Comparison of ENCODE assay signal across 20 cellular contexts in the genomic region with DNA sequence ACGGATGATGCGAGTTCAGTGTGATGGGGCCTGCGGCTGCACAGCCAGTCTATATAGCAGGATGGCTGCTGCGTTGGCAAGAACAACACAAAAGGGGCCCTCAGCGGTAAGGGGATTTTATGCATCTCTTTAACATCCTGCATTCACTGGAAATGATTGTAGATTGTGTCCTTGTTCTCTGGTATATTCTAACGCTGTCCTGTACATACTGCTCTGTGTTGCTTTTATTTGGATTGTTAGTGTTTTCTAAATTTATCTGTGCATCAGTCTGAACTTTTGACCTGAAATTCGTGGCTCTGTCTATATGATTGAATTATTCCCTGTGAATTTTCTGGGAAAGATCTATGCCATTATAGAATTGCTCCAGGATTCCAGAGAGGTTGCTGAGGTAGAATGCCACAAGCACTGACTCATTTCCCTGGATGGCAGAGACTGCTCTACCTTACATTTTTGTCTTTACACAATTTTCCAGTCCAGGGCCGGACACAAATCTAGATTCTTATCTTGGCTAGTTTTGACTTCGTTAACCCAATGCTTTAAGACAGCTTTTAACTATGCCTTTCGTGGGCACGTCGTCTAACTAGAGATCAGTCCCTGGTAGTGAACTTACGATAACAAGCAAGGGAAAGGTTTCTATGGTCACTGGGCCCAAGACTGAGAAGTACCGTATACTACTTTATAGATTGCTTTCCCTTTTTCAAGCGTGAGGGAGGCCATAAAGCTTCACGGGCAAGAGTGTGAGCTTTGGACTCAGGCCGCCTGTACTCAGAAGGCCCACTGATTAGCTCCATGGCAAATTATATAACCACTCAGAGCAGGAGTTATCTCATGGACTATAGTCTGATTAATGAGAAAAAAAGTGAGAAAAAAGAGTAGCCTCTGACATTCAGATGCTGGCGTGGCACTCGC. TPM values are rescaled to one million over a fixed set of nuclear protein-coding genes. Genes with fewer than 3 reads are reported as not detected.
DNase-seq lines count a peak whose midpoint lies in the region; ATAC-seq and TF ChIP-seq lines count a peak whose summit lies in the region.
"Had no signal": no experiment of that assay in that cellular context is flagged by ENCODE, and none has a peak within 500 bp of the region (broad histone marks: within the 10 kb centered on the region; RNA-seq: fewer than 3 reads in every experiment).

A gene with protein sequence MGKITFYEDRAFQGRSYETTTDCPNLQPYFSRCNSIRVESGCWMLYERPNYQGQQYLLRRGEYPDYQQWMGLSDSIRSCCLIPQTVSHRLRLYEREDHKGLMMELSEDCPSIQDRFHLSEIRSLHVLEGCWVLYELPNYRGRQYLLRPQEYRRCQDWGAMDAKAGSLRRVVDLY (minus strand): TSS at position 25 of the 909 bp plus-strand sequence. CDS start 36 bp downstream, outside the sequence.

- H3K27ac Mint-ChIP-seq in GM23338 (no peak within 1 kb of the TSS), neural progenitor cell (peak within 1 kb of the TSS; percentile 31)
- H3K27ac Mint-ChIP-seq in activated CD8-positive, alpha-beta memory T cell treated with anti-CD3 and anti-CD28 coated beads, Interleukin-2, amount 10 ng/mL, durations not matched to agents 7 days and 5 days: no peak within 1 kb of the TSS
- H3K27ac Mint-ChIP-seq: activated CD8-positive, alpha-beta T cell treated with anti-CD3 and anti-CD28 coated beads for 36 hours had no signal

- DNase-seq in GM23338 (ENCODE audit: low spot score) (no peak), RWPE1 (ENCODE audit: low spot score) (peak; percentile 55), glomerular visceral epithelial cell (ENCODE audit: extremely low spot score) (peak; percentile 42), neural progenitor cell (ENCODE audit: low spot score) (no peak), G401 (ENCODE audit: low spot score) (no peak)
- DNase-seq in central memory CD4-positive, alpha-beta T cell: no peak
- DNase-seq in activated CD8-positive, alpha-beta memory T cell treated with anti-CD3 and anti-CD28 coated beads, Interleukin-2, amount 10 ng/mL, durations not matched to agents 7 days and 5 days: no peak
- no peak for DNase-seq in activated naive CD4-positive, alpha-beta T cell treated with anti-CD3 and anti-CD28 coated beads, Interleukin-2, amount 50 U/mL, for 16 hours
- DNase-seq: activated CD8-positive, alpha-beta T cell treated with anti-CD3 and anti-CD28 coated beads for 36 hours; gastrocnemius medialis; GF-D8; NCI-H2029 treated with DMSO at 0.1 percent for 48 hours; NCI-H510A treated with DMSO at 0.1 percent for 48 hours; stimulated activated CD4-positive, alpha-beta T cell treated with anti-CD3 and anti-CD28 coated beads, Interleukin-2, amount 100 ng/mL, for 24 hours had no signal

- H3K4me3 Mint-ChIP-seq in GM23338: no peak within 1 kb of the TSS
- no peak within 1 kb of the TSS for H3K4me3 Mint-ChIP-seq in neural progenitor cell
- no peak within 1 kb of the TSS for H3K4me3 Mint-ChIP-seq in activated CD8-positive, alpha-beta memory T cell treated with anti-CD3 and anti-CD28 coated beads, Interleukin-2, amount 10 ng/mL, durations not matched to agents 7 days and 5 days
- H3K4me3 Mint-ChIP-seq: activated CD8-positive, alpha-beta T cell treated with anti-CD3 and anti-CD28 coated beads for 36 hours; neural crest cell had no signal

- no peaks in the 10 kb centered on the region for H4K20me1 ChIP-seq in GM23338 (replicated peaks; ENCODE audit: insufficient read depth)
- no peaks in the 10 kb centered on the region for H4K20me1 ChIP-seq in neural progenitor cell (ENCODE audit: low read depth)

- CTCF ChIA-PET in RWPE1 (lab: Yijun Ruan, JAX): interaction anchor here (0.6 kb wide), 1 partner anchor 58 kb away, joined by 3 read pairs; no protein-coding TSS in a partner anchor
- CTCF ChIA-PET in activated CD8-positive, alpha-beta memory T cell treated with anti-CD3 and anti-CD28 coated beads, Interleukin-2, amount 10 ng/mL, durations not matched to agents 7 days and 5 days (lab: Charles Lee): no interaction called here

- H3F3A ChIP-seq in GM23338 (replicated peaks; ENCODE audit: low read depth) (no peaks in the 10 kb centered on the region), neural progenitor cell (ENCODE audit: low read depth) (peaks cover 2% of the 10 kb centered on the region)

- H3K27ac ChIP-seq in GM23338 (ENCODE audit: low read depth) (no peak within 1 kb of the TSS), RWPE1 (no peak within 1 kb of the TSS), neural progenitor cell (no peak within 1 kb of the TSS)
- H3K27ac ChIP-seq: gastrocnemius medialis had no signal

- no peak for TF ChIP-seq CTCF in GM23338 (conservative IDR thresholded peaks at IDR 0.05; ENCODE audit: low read depth in 2 of 2)
- no peak for TF ChIP-seq CTCF in RWPE1 (conservative IDR thresholded peaks at IDR 0.05; ENCODE audit: low read depth)
- TF ChIP-seq CTCF in neural progenitor cell (IDR thresholded peaks at IDR 0.05): no peak

- H3K27me3 ChIP-seq in GM23338 (ENCODE audit: insufficient read depth) (no peaks in the 10 kb centered on the region), neural progenitor cell (no peaks in the 10 kb centered on the region)

- H3K36me3 Mint-ChIP-seq in GM23338 (ENCODE audit: low read depth) (no peaks in the 10 kb centered on the region), neural progenitor cell (no peaks in the 10 kb centered on the region)
- no peaks in the 10 kb centered on the region for H3K36me3 Mint-ChIP-seq in activated CD8-positive, alpha-beta memory T cell treated with anti-CD3 and anti-CD28 coated beads, Interleukin-2, amount 10 ng/mL, durations not matched to agents 7 days and 5 days

- H3K79me2 ChIP-seq in GM23338 (replicated peaks; ENCODE audit: insufficient read depth) (no peaks in the 10 kb centered on the region), neural progenitor cell (ENCODE audit: low read depth) (no peaks in the 10 kb centered on the region)

- no peak for ATAC-seq in GM23338
- ATAC-seq in activated CD8-positive, alpha-beta memory T cell treated with anti-CD3 and anti-CD28 coated beads, Interleukin-2, amount 10 ng/mL, durations not matched to agents 7 days and 5 days: no peak
- ATAC-seq: activated CD8-positive, alpha-beta T cell treated with anti-CD3 and anti-CD28 coated beads for 36 hours; gastrocnemius medialis; sciatic nerve had no signal

- H3K9me3 ChIP-seq in neural progenitor cell (ENCODE audit: low read depth): no peaks in the 10 kb centered on the region
- H3K9me3 ChIP-seq: gastrocnemius medialis, HAP-1 had no signal

- H3K27me3 Mint-ChIP-seq in GM23338 (ENCODE audit: insufficient read depth, low read depth, poor library complexity) (peaks cover 6% of the 10 kb centered on the region), neural progenitor cell (ENCODE audit: insufficient read depth, low read depth) (peaks cover 3% of the 10 kb centered on the region)
- peaks cover 27% of the 10 kb centered on the region for H3K27me3 Mint-ChIP-seq in activated CD8-positive, alpha-beta memory T cell treated with anti-CD3 and anti-CD28 coated beads, Interleukin-2, amount 10 ng/mL, durations not matched to agents 7 days and 5 days

- H2AFZ ChIP-seq in GM23338 (peak within 1 kb of the TSS; percentile 78), neural progenitor cell (replicated peaks) (no peak within 1 kb of the TSS)

- in situ Hi-C loops in G401 (cut with HindIII; ENCODE audit: low sequenced_read_pairs): no loop called here

- H3K4me1 ChIP-seq in GM23338 (ENCODE audit: insufficient read depth): 0 out of 2 replicates have a peak, but pooled peaks cover 4% of the 10 kb centered on the region
- H3K4me1 ChIP-seq in neural progenitor cell: peaks cover 5% of the 10 kb centered on the region
- H3K4me1 ChIP-seq: gastrocnemius medialis, HAP-1 had no signal

- H3K4me3 ChIP-seq in GM23338: no peak within 1 kb of the TSS
- H3K4me3 ChIP-seq in neural progenitor cell: no peak within 1 kb of the TSS
- H3K4me3 ChIP-seq: gastrocnemius medialis, HAP-1 had no signal

- POLR2A ChIA-PET in RWPE1 (lab: Yijun Ruan, JAX; ENCODE audit: low non-redundant PET): no interaction called here

- H3K9ac ChIP-seq in neural progenitor cell: no peak within 1 kb of the TSS

- H3K4me2 ChIP-seq in GM23338 (no peak within 1 kb of the TSS), neural progenitor cell (no peak within 1 kb of the TSS)

- no peaks in the 10 kb centered on the region for H3K9me3 Mint-ChIP-seq in GM23338
- no peaks in the 10 kb centered on the region for H3K9me3 Mint-ChIP-seq in neural progenitor cell
- H3K9me3 Mint-ChIP-seq in activated CD8-positive, alpha-beta memory T cell treated with anti-CD3 and anti-CD28 coated beads, Interleukin-2, amount 10 ng/mL, durations not matched to agents 7 days and 5 days (ENCODE audit: low read depth): no peaks in the 10 kb centered on the region
- H3K9me3 Mint-ChIP-seq: activated CD8-positive, alpha-beta T cell treated with anti-CD3 and anti-CD28 coated beads for 36 hours; neural crest cell had no signal

- H3K9me2 ChIP-seq in GM23338 (ENCODE audit: insufficient read depth): no peaks in the 10 kb centered on the region; the same call in 1 of the 2 replicates

- H3K36me3 ChIP-seq in GM23338 (ENCODE audit: insufficient read depth): no peaks in the 10 kb centered on the region
- H3K36me3 ChIP-seq in neural progenitor cell: no peaks in the 10 kb centered on the region
- H3K36me3 ChIP-seq: gastrocnemius medialis, HAP-1 had no signal

- H3K4me1 Mint-ChIP-seq in GM23338: peaks cover 5% of the 10 kb centered on the region; the same call in 2 of the 3 replicates
- peaks cover 19% of the 10 kb centered on the region for H3K4me1 Mint-ChIP-seq in neural progenitor cell
- peaks cover 8% of the 10 kb centered on the region for H3K4me1 Mint-ChIP-seq in activated CD8-positive, alpha-beta memory T cell treated with anti-CD3 and anti-CD28 coated beads, Interleukin-2, amount 10 ng/mL, durations not matched to agents 7 days and 5 days

TF ChIP-seq in GM23338, 12 proteins besides CTCF, POLR2A, EP300 and RAD21 (continues in another document):
- TF ChIP-seq EZH2phosphoT487 (IDR thresholded peaks at IDR 0.05; ENCODE audit: unreplicated experiment) (no peak), NANOG (IDR thresholded peaks at IDR 0.05; ENCODE audit: borderline replicate concordance) (no peak)
- TF ChIP-seq, protein P1, sequence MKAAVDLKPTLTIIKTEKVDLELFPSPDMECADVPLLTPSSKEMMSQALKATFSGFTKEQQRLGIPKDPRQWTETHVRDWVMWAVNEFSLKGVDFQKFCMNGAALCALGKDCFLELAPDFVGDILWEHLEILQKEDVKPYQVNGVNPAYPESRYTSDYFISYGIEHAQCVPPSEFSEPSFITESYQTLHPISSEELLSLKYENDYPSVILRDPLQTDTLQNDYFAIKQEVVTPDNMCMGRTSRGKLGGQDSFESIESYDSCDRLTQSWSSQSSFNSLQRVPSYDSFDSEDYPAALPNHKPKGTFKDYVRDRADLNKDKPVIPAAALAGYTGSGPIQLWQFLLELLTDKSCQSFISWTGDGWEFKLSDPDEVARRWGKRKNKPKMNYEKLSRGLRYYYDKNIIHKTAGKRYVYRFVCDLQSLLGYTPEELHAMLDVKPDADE (IDR thresholded peaks at IDR 0.05): no peak

RNA-seq across cellular contexts. Expression of the gene that starts here (rescaled TPM):
- not detected in 2 replicates for total RNA-seq in GM23338 (2014; rRNA removed; shearing (Covaris generic))
- polyA plus RNA-seq in GM23338 (2016; fragmentation: Nextera tagmentation; extraction: Ambion mirVana): not detected in 2 replicates
- total RNA-seq in neural progenitor cell (ENCODE audit: low replicate concordance): not detected in 2 replicates
- total RNA-seq in activated CD8-positive, alpha-beta memory T cell treated with anti-CD3 and anti-CD28 coated beads, Interleukin-2, amount 10 ng/mL, durations not matched to agents 7 days and 5 days: not detected
- total RNA-seq in G401 (2014; rRNA removed; shearing (Covaris generic)): 7.2 and 9.0 TPM in 2 replicates
- total RNA-seq: activated CD8-positive, alpha-beta T cell treated with anti-CD3 and anti-CD28 coated beads for 36 hours; cerebellum; endothelial cell of umbilical vein; gastrocnemius medialis; neural crest cell; sciatic nerve; subcutaneous adipose tissue had no signal
- polyA plus RNA-seq: endothelial cell of umbilical vein had no signal

Comparison
In these comparisons a context has a peak if more than half of its experiments do, and no peak if none do; other contexts are left out.
1. DNase-seq: peak in RWPE1 (single experiment) and glomerular visceral epithelial cell (single experiment); none in GM23338 (single experiment), neural progenitor cell (single experiment), central memory CD4-positive, alpha-beta T cell (single experiment), activated CD8-positive, alpha-beta memory T cell treated with anti-CD3 and anti-CD28 coated beads, Interleukin-2, amount 10 ng/mL, durations not matched to agents 7 days and 5 days (single experiment), activated naive CD4-positive, alpha-beta T cell treated with anti-CD3 and anti-CD28 coated beads, Interleukin-2, amount 50 U/mL, for 16 hours (single experiment) and G401 (single experiment).